In the genomic region with DNA sequence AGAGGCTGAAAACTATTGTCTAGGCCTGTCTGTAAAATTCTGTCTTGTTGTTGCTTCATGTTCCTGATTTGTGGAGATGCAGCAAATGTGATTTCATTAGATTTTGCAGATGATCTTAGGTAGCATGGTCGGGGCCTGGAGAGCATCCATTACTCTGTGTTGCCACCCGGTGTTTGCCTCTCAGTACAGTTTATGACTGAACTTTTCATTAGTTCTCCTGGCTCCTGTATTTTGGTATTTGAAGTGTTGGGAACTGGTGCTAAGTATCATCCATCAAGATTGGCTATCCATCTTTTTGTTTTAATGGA, we compare ENCODE assay signal across 12 cellular contexts. TPM values are rescaled to one million over a fixed set of nuclear protein-coding genes. Genes with fewer than 3 reads are reported as not detected.
DNase-seq lines count a peak whose midpoint lies in the region; ATAC-seq and TF ChIP-seq lines count a peak whose summit lies in the region.
"Had no signal": no experiment of that assay in that cellular context is flagged by ENCODE, and none has a peak within 500 bp of the region (broad histone marks: within the 10 kb centered on the region; RNA-seq: fewer than 3 reads in every experiment).

No MANE protein-coding gene starts in this region.

- POLR2A ChIA-PET in PC-3 (lab: Charles Lee; ENCODE audit: unreplicated experiment), result interaction anchor here (0.6 kb wide), 1 partner anchor 18 kb away, joined by 8 read pairs; no protein-coding TSS in a partner anchor

- no peaks in the 10 kb centered on the region for H3K9me2 ChIP-seq in PC-3 (replicated peaks; ENCODE audit: low read length)

- H3K4me2 ChIP-seq in PC-3 (ENCODE audit: low read length), result peak overlapping the region; percentile 34; the same call in 1 of the 2 replicates
- H3K4me2 ChIP-seq in osteoblast (ENCODE audit: insufficient read depth, low read length), result peak overlapping the region; percentile 57

- peak overlapping the region; percentile 38 for H3K4me3 ChIP-seq in CD4-positive, CD25-positive, alpha-beta regulatory T cell (ENCODE audit: low read depth, low read length)
- no peak overlapping the region for H3K4me3 ChIP-seq in PC-3 (ENCODE audit: low read length)
- H3K4me3 ChIP-seq in osteoblast (ENCODE audit: insufficient read depth, low read length), result no peak overlapping the region

- H3K36me3 ChIP-seq in CD4-positive, CD25-positive, alpha-beta regulatory T cell (ENCODE audit: control insufficient read depth, insufficient read depth, low read length), result peaks cover 26% of the 10 kb centered on the region
- H3K36me3 ChIP-seq in PC-3 (ENCODE audit: low read depth, low read length) (peaks cover 34% of the 10 kb centered on the region), osteoblast (ENCODE audit: insufficient read depth, low read length) (peaks cover 46% of the 10 kb centered on the region)

- CTCF ChIA-PET in PC-3 (lab: Charles Lee), result interaction anchor here (1.4 kb wide), 1 partner anchor 18 kb away, joined by 9 read pairs; no protein-coding TSS in a partner anchor

- BruUV-seq in PC-3 (replicated peaks; lab: Mats Ljungman, UMichigan), result no TSS peak

- H3K9ac ChIP-seq in PC-3 (ENCODE audit: low read length), result 0 out of 2 replicates have a peak overlapping the region, but pooled peaks have one; percentile 7

- peak overlapping the region in 3 of 4 donors; percentile 54 to 71 (median 58) for H3K4me3 Mint-ChIP-seq in CD4-positive, CD25-positive, alpha-beta regulatory T cell
- no peak overlapping the region for H3K4me3 Mint-ChIP-seq in dendritic cell treated with granulocyte-macrophage colony-stimulating factor and Interleukin-4, amounts not matched to agents 40 ng/mL and 50 ng/mL, for 4 days

- peak overlapping the region in 2 of 3 donors; percentile 78 to 86 for H3K27ac Mint-ChIP-seq in CD4-positive, CD25-positive, alpha-beta regulatory T cell
- H3K27ac Mint-ChIP-seq in dendritic cell treated with granulocyte-macrophage colony-stimulating factor and Interleukin-4, amounts not matched to agents 40 ng/mL and 50 ng/mL, for 4 days, result peak overlapping the region; percentile 65

- H3K79me2 ChIP-seq in PC-3 (ENCODE audit: low read length) (peaks cover 90% of the 10 kb centered on the region), osteoblast (ENCODE audit: insufficient read depth, low read length) (peaks cover 96% of the 10 kb centered on the region)

- no peak for TF ChIP-seq CTCF in PC-3 (conservative IDR thresholded peaks at IDR 0.05; ENCODE audit: low read depth, low read length)
- TF ChIP-seq CTCF in osteoblast (IDR thresholded peaks at IDR 0.05; ENCODE audit: extremely low read depth, low read depth, low read length), result peak; percentile 29

- H3K27ac ChIP-seq in CD4-positive, CD25-positive, alpha-beta regulatory T cell (ENCODE audit: insufficient read depth, low read length, poor library complexity, severe bottlenecking), result peak overlapping the region; percentile 59
- peak overlapping the region; percentile 67 for H3K27ac ChIP-seq in PC-3 (ENCODE audit: low read length)
- H3K27ac ChIP-seq in osteoblast (ENCODE audit: low read depth, low read length), result peak overlapping the region; percentile 81

- H3K4me1 Mint-ChIP-seq in CD4-positive, CD25-positive, alpha-beta regulatory T cell, result peaks cover 37 to 79% (median 63%) of the 10 kb centered on the region in 4 donors
- H3K4me1 Mint-ChIP-seq in dendritic cell treated with granulocyte-macrophage colony-stimulating factor and Interleukin-4, amounts not matched to agents 40 ng/mL and 50 ng/mL, for 4 days (ENCODE audit: low read depth), result peaks cover 61% of the 10 kb centered on the region

- intact Hi-C loops in PC-3 (cut with micrococcal nuclease), result no loop called here
- intact Hi-C loops in dendritic cell treated with granulocyte-macrophage colony-stimulating factor and Interleukin-4, amounts not matched to agents 40 ng/mL and 50 ng/mL, for 4 days (cut with micrococcal nuclease), result no loop called here

- peaks cover 7% of the 10 kb centered on the region for H3K36me3 Mint-ChIP-seq in CD4-positive, CD25-positive, alpha-beta regulatory T cell
- H3K36me3 Mint-ChIP-seq in dendritic cell treated with granulocyte-macrophage colony-stimulating factor and Interleukin-4, amounts not matched to agents 40 ng/mL and 50 ng/mL, for 4 days (ENCODE audit: low read depth), result peaks cover 84% of the 10 kb centered on the region

- H4K20me1 ChIP-seq in PC-3 (ENCODE audit: low read length), result peaks cover 67% of the 10 kb centered on the region
- H4K20me1 ChIP-seq in osteoblast (ENCODE audit: insufficient read depth, low read length), result peaks cover 73% of the 10 kb centered on the region

- H3K27me3 Mint-ChIP-seq in CD4-positive, CD25-positive, alpha-beta regulatory T cell, result no peaks in the 10 kb centered on the region
- no peaks in the 10 kb centered on the region for H3K27me3 Mint-ChIP-seq in dendritic cell treated with granulocyte-macrophage colony-stimulating factor and Interleukin-4, amounts not matched to agents 40 ng/mL and 50 ng/mL, for 4 days

- H2AFZ ChIP-seq in PC-3 (ENCODE audit: low read length) (no peak overlapping the region), osteoblast (ENCODE audit: low read length) (no peak overlapping the region)

- no peak for DNase-seq in CD4-positive, CD25-positive, alpha-beta regulatory T cell
- no peak for DNase-seq in PC-3
- DNase-seq in osteoblast (ENCODE audit: insufficient read length, low spot score, missing footprints), result peak; percentile 17
- no peak for DNase-seq in DMS153 treated with DMSO at 0.1 percent for 48 hours (lab: John Stamatoyannopoulos, UW; ENCODE audit: unreplicated experiment)
- no peak for DNase-seq in DMS153 (lab: John Stamatoyannopoulos, UW)
- DNase-seq: activated CD4-positive, alpha-beta T cell treated with anti-CD3 and anti-CD28 coated beads for 1 hour; effector CD4-positive, alpha-beta T cell; mesendoderm; NCI-H69 had no signal

- ATAC-seq in CD4-positive, CD25-positive, alpha-beta regulatory T cell (ENCODE audit: low read depth in 2 of 2), result no peak
- ATAC-seq in PC-3 (peak; percentile 6), GM21526 (IDR thresholded peaks at IDR 0.05; ENCODE audit: low FRiP score, unreplicated experiment) (no peak), HG03378 (IDR thresholded peaks at IDR 0.05; ENCODE audit: unreplicated experiment) (no peak)

- no peaks in the 10 kb centered on the region for H3F3A ChIP-seq in PC-3 (ENCODE audit: low read length, unreplicated experiment)

- H3K9me3 ChIP-seq in CD4-positive, CD25-positive, alpha-beta regulatory T cell (ENCODE audit: control insufficient read depth in 2 of 2, low read length in 2 of 2), result no peaks in the 10 kb centered on the region
- H3K9me3 ChIP-seq in PC-3 (ENCODE audit: low read length) (no peaks in the 10 kb centered on the region), osteoblast (ENCODE audit: low read depth, low read length) (no peaks in the 10 kb centered on the region)

- peaks cover 0 to 1% (median 0%) of the 10 kb centered on the region in 7 donors for H3K9me3 Mint-ChIP-seq in CD4-positive, CD25-positive, alpha-beta regulatory T cell
- no peaks in the 10 kb centered on the region for H3K9me3 Mint-ChIP-seq in dendritic cell treated with granulocyte-macrophage colony-stimulating factor and Interleukin-4, amounts not matched to agents 40 ng/mL and 50 ng/mL, for 4 days

- H3K4me1 ChIP-seq in CD4-positive, CD25-positive, alpha-beta regulatory T cell (ENCODE audit: control insufficient read depth, insufficient read depth, low read length, poor library complexity, severe bottlenecking), result peaks cover 70% of the 10 kb centered on the region
- peaks cover 31% of the 10 kb centered on the region for H3K4me1 ChIP-seq in PC-3 (ENCODE audit: insufficient read depth, low read length)
- H3K4me1 ChIP-seq in osteoblast (ENCODE audit: insufficient read depth, low read length), result peaks cover 60% of the 10 kb centered on the region

- H3K27me3 ChIP-seq in CD4-positive, CD25-positive, alpha-beta regulatory T cell (ENCODE audit: control insufficient read depth, insufficient read depth, low read length), result no peaks in the 10 kb centered on the region
- H3K27me3 ChIP-seq in PC-3 (ENCODE audit: low read length) (no peaks in the 10 kb centered on the region), osteoblast (ENCODE audit: insufficient read depth, low read length) (no peaks in the 10 kb centered on the region)

RNA-seq across cellular contexts. Expression of gene YWHAH, which starts 7.7 kb away (rescaled TPM):
- 57.5 TPM for total RNA-seq in CD4-positive, CD25-positive, alpha-beta regulatory T cell
- 100 to 1,000 TPM in 2 of 4 donors, 10 to 100 TPM in 2; 87.8 to 186 (median 122) TPM for polyA plus RNA-seq in CD4-positive, CD25-positive, alpha-beta regulatory T cell
- total RNA-seq in PC-3 (2014; rRNA removed) (75.0 and 95.7 TPM in 2 replicates), osteoblast (146 and 151 TPM in 2 replicates)
